ENCODE assay signal across 12 cellular contexts in genomic region chr7:134527979-134528371, GRCh38. TPM values are rescaled to one million over a fixed set of nuclear protein-coding genes. Genes with fewer than 3 reads are reported as not detected.
DNase-seq lines count a peak whose midpoint lies in the region; ATAC-seq, FAIRE-seq and TF ChIP-seq lines count a peak whose summit lies in the region.
"Had no signal": no experiment of that assay in that cellular context is flagged by ENCODE, and none has a peak within 500 bp of the region (broad histone marks: within the 10 kb centered on the region; RNA-seq: fewer than 3 reads in every experiment).

No MANE protein-coding gene starts in this region.

- H3K36me3 ChIP-seq in right atrium auricular region: no peaks in the 10 kb centered on the region
- no peaks in the 10 kb centered on the region for H3K36me3 ChIP-seq in adrenal gland (replicated peaks in 1 of 2)
- no peaks in the 10 kb centered on the region for H3K36me3 ChIP-seq in keratinocyte (ENCODE audit: control insufficient read depth in 2 of 2, extremely low read depth in 1 of 2, insufficient read depth in 2 of 2, low read length in 2 of 2)
- no peaks in the 10 kb centered on the region for H3K36me3 ChIP-seq in aorta (ENCODE audit: control insufficient read depth in 1 of 2, insufficient read depth in 2 of 2, low read length in 1 of 2)
- H3K36me3 ChIP-seq: BE2C had no signal

- H3K27me3 ChIP-seq in right atrium auricular region (no peaks in the 10 kb centered on the region), adrenal gland (no peaks in the 10 kb centered on the region), keratinocyte (ENCODE audit: control insufficient read depth, extremely low read depth, insufficient read depth, low read length) (no peaks in the 10 kb centered on the region), aorta (ENCODE audit: control insufficient read depth in 1 of 2, insufficient read depth in 2 of 2, low read length in 1 of 2) (no peaks in the 10 kb centered on the region)

- FAIRE-seq in keratinocyte (lab: Jason Lieb, UNC): no peak

- H3K79me2 ChIP-seq in keratinocyte (ENCODE audit: control insufficient read depth, insufficient read depth, low read length): no peaks in the 10 kb centered on the region

- H4K20me1 ChIP-seq in keratinocyte (ENCODE audit: control insufficient read depth, extremely low read depth, insufficient read depth, low read length): no peaks in the 10 kb centered on the region

- no peaks in the 10 kb centered on the region for H3K9me3 ChIP-seq in right atrium auricular region
- H3K9me3 ChIP-seq in adrenal gland (replicated peaks in 1 of 3): no peaks in the 10 kb centered on the region
- H3K9me3 ChIP-seq in keratinocyte (ENCODE audit: control insufficient read depth, low read depth, low read length): no peaks in the 10 kb centered on the region
- no peaks in the 10 kb centered on the region for H3K9me3 ChIP-seq in aorta (ENCODE audit: control insufficient read depth, low read length)
- H3K9me3 ChIP-seq: BE2C had no signal

- 13 to 33% (median 28%) methylated on average over 3 to 4 of the region's 4 CpGs for WGBS in adrenal gland, 4 donors
- 9 to 19% methylated on average over 4 of the region's 4 CpGs for WGBS in aorta, 2 donors

- intact Hi-C loops in Right ventricle myocardium inferior (cut with DNase I): no loop called here
- intact Hi-C loops in adrenal gland (cut with DNase I): no loop called here
- intact Hi-C loops in aorta (cut with DNase I): no loop called here

- peak overlapping the region; percentile 59 for H3K4me2 ChIP-seq in keratinocyte (ENCODE audit: control insufficient read depth, extremely low read depth, insufficient read depth, low read depth, low read length)

- no peak overlapping the region for H3K27ac ChIP-seq in right atrium auricular region
- peak overlapping the region in 1 of 5 donors; percentile 54 for H3K27ac ChIP-seq in adrenal gland
- peak overlapping the region; percentile 18 for H3K27ac ChIP-seq in keratinocyte (ENCODE audit: control insufficient read depth, insufficient read depth, low read length)
- H3K27ac ChIP-seq in aorta (ENCODE audit: low read depth in 1 of 2, low read length in 2 of 2): no peak overlapping the region
- H3K27ac ChIP-seq: SK-N-MC had no signal

- no peaks in the 10 kb centered on the region for H3K9me1 ChIP-seq in keratinocyte (ENCODE audit: control insufficient read depth, extremely low read depth, insufficient read depth, low read length)

- no peak for TF ChIP-seq POLR2A in adrenal gland (IDR thresholded peaks at IDR 0.05)

- H3K9ac ChIP-seq in keratinocyte (ENCODE audit: control insufficient read depth, extremely low read depth, insufficient read depth, low read length): no peak overlapping the region

- ATAC-seq in Right ventricle myocardium inferior (no peak), aorta (ENCODE audit: low FRiP score) (peak; percentile 69), HG02938 (IDR thresholded peaks at IDR 0.05; ENCODE audit: unreplicated experiment) (no peak)
- ATAC-seq: activated CD8-positive, alpha-beta memory T cell treated with anti-CD3 and anti-CD28 coated beads, Interleukin-2, amount 10 ng/mL, durations not matched to agents 7 days and 5 days had no signal

- H3K4me3 ChIP-seq in right atrium auricular region (no peak overlapping the region), adrenal gland (peak overlapping the region in 1 of 4 donors; percentile 6), keratinocyte (ENCODE audit: control insufficient read depth in 2 of 3, extremely low read depth in 1 of 3, insufficient read depth in 2 of 3, low read depth in 1 of 3, low read length in 3 of 3) (no peak overlapping the region), aorta (ENCODE audit: low read length in 2 of 2) (no peak overlapping the region)
- H3K4me3 ChIP-seq: SK-N-MC had no signal

- DNase-seq in Right ventricle myocardium inferior (ENCODE audit: missing footprints): peak; percentile 64
- no peak for DNase-seq in right atrium auricular region (ENCODE audit: low spot score)
- DNase-seq in adrenal gland: peak in 5 of 7 donors; percentile 37 to 68 (median 54)
- no peak for DNase-seq in keratinocyte (ENCODE audit: low read depth, low spot score)
- peak in 1 of 2 donors; percentile 54 for DNase-seq in aorta
- no peak for DNase-seq in pons (ENCODE audit: low spot score)
- no peak for DNase-seq in hippocampal formation (lab: John Stamatoyannopoulos, UW)
- DNase-seq: activated CD8-positive, alpha-beta memory T cell treated with anti-CD3 and anti-CD28 coated beads, Interleukin-2, amount 10 ng/mL, durations not matched to agents 7 days and 5 days; BE2C; effector memory CD4-positive, alpha-beta T cell had no signal

- peak overlapping the region; percentile 8 for H2AFZ ChIP-seq in keratinocyte (ENCODE audit: control insufficient read depth, low read length)

- dilution Hi-C loops in keratinocyte (cut with MboI; ENCODE audit: extremely low pct_ligation_motif_present, low sequenced_read_pairs): no loop called here

- H3K4me1 ChIP-seq in right atrium auricular region (peaks cover 0 to 14% of the 10 kb centered on the region in 2 donors), adrenal gland (replicated peaks in 1 of 2) (peaks cover 0 to 9% of the 10 kb centered on the region in 2 donors), keratinocyte (ENCODE audit: control insufficient read depth, extremely low read depth, insufficient read depth, low read length) (peaks cover 47% of the 10 kb centered on the region), aorta (ENCODE audit: control insufficient read depth in 1 of 2, insufficient read depth in 2 of 2, low read length in 2 of 2) (no peaks in the 10 kb centered on the region)
- H3K4me1 ChIP-seq: BE2C had no signal

- TF ChIP-seq CTCF in right atrium auricular region (IDR thresholded peaks at IDR 0.05) (no peak), adrenal gland (IDR thresholded peaks at IDR 0.05) (no peak), keratinocyte (optimal IDR thresholded peaks at IDR 0.05 in 1 of 3, IDR thresholded peaks at IDR 0.05 in 1 of 3, conservative IDR thresholded peaks at IDR 0.05 in 1 of 3; ENCODE audit: extremely low read depth in 1 of 3, insufficient read depth in 2 of 3, low read length in 3 of 3) (no peak)

RNA-seq across cellular contexts. Expression of gene AKR1B10, which starts 0.6 kb away (rescaled TPM):
- not detected for total RNA-seq in Right ventricle myocardium inferior
- total RNA-seq in right atrium auricular region: 1 to 10 TPM in 1 of 2 donors, under 1 TPM in 1; 0.51 to 1.0 TPM
- 10 to 100 TPM in 2 of 8 donors, 1 to 10 TPM in 5, not detected in 1; 1.3 to 26.8 (median 7.9) TPM for total RNA-seq in adrenal gland
- polyA plus RNA-seq in adrenal gland: 1 to 10 TPM; 1.7 to 2.9 (median 2.5) TPM
- 2.7 to 22.5 TPM (median 13.2 TPM) in 3 replicates for polyA plus RNA-seq in keratinocyte
- 9.6 TPM for polyA plus RNA-seq in keratinocyte (2011; ENCODE audit: low read depth)
- polyA plus RNA-seq in keratinocyte (2011; cell fraction: cytosol; rRNA removed): 4.6 and 8.0 TPM in 2 replicates
- polyA plus RNA-seq in keratinocyte (2011; cell fraction: nucleus; rRNA removed): 4.2 and 7.1 TPM in 2 replicates
- polyA plus RNA-seq in keratinocyte (2012; ENCODE audit: low replicate concordance): 2.3 and 19.2 TPM in 2 replicates
- 0.62 to 10.2 TPM (median 6.8 TPM) in 3 replicates for polyA minus RNA-seq in keratinocyte
- 3.3 TPM for polyA minus RNA-seq in keratinocyte (2011; cell fraction: cytosol; rRNA and poly(A)+ RNA removed)
- 1.1 and 1.5 TPM in 2 replicates for polyA minus RNA-seq in keratinocyte (2011; cell fraction: nucleus; rRNA and poly(A)+ RNA removed)
- total RNA-seq in aorta: 1 to 10 TPM in 1 of 2 donors, under 1 TPM in 1; 0.26 to 2.1 TPM
- polyA plus RNA-seq in aorta: 100 to 1,000 TPM in 1 of 2 donors, 1 to 10 TPM in 1; 1.2 to 114 TPM
- total RNA-seq: activated CD8-positive, alpha-beta memory T cell treated with anti-CD3 and anti-CD28 coated beads, Interleukin-2, amount 10 ng/mL, durations not matched to agents 7 days and 5 days had no signal

RNA-seq across cellular contexts. Expression of gene AKR1B15, which starts 20.9 kb away (rescaled TPM):
- total RNA-seq in Right ventricle myocardium inferior (not detected), right atrium auricular region (under 1 TPM in 1 of 2 donors, not detected in 1; 0.20 TPM), adrenal gland (under 1 TPM in 5 of 8 donors, not detected in 3; 0.19 to 0.55 (median 0.28) TPM), aorta (under 1 TPM in 1 of 2 donors, not detected in 1; 0.33 TPM)
- polyA plus RNA-seq in adrenal gland (under 1 TPM in 1 of 3 donors, not detected in 2; 0.03 TPM), keratinocyte (0.15 to 0.48 TPM (median 0.28 TPM) in 3 replicates), aorta (not detected)
- 2.2 TPM for polyA plus RNA-seq in keratinocyte (2011; ENCODE audit: low read depth)
- 0.14 and 0.15 TPM in 2 replicates for polyA plus RNA-seq in keratinocyte (2011; cell fraction: cytosol; rRNA removed)
- 0.25 and 0.28 TPM in 2 replicates for polyA plus RNA-seq in keratinocyte (2011; cell fraction: nucleus; rRNA removed)
- 0.06 and 0.72 TPM in 2 replicates for polyA plus RNA-seq in keratinocyte (2012; ENCODE audit: low replicate concordance)
- 0.22 to 0.23 TPM in 2 of 3 replicates, not detected in the other for polyA minus RNA-seq in keratinocyte
- not detected for polyA minus RNA-seq in keratinocyte (2011; cell fraction: cytosol; rRNA and poly(A)+ RNA removed)
- not detected in 2 replicates for polyA minus RNA-seq in keratinocyte (2011; cell fraction: nucleus; rRNA and poly(A)+ RNA removed)
- total RNA-seq: activated CD8-positive, alpha-beta memory T cell treated with anti-CD3 and anti-CD28 coated beads, Interleukin-2, amount 10 ng/mL, durations not matched to agents 7 days and 5 days had no signal

Comparison
In these comparisons a context has a peak if more than half of its experiments do, and no peak if none do; other contexts are left out.
1. DNase-seq: peak in Right ventricle myocardium inferior (single experiment) and adrenal gland (5 of 7); none in right atrium auricular region (single experiment), keratinocyte (single experiment), pons (single experiment) and hippocampal formation (0 of 2).